21 cellular contexts compared by ENCODE assay signal in the genomic region with DNA sequence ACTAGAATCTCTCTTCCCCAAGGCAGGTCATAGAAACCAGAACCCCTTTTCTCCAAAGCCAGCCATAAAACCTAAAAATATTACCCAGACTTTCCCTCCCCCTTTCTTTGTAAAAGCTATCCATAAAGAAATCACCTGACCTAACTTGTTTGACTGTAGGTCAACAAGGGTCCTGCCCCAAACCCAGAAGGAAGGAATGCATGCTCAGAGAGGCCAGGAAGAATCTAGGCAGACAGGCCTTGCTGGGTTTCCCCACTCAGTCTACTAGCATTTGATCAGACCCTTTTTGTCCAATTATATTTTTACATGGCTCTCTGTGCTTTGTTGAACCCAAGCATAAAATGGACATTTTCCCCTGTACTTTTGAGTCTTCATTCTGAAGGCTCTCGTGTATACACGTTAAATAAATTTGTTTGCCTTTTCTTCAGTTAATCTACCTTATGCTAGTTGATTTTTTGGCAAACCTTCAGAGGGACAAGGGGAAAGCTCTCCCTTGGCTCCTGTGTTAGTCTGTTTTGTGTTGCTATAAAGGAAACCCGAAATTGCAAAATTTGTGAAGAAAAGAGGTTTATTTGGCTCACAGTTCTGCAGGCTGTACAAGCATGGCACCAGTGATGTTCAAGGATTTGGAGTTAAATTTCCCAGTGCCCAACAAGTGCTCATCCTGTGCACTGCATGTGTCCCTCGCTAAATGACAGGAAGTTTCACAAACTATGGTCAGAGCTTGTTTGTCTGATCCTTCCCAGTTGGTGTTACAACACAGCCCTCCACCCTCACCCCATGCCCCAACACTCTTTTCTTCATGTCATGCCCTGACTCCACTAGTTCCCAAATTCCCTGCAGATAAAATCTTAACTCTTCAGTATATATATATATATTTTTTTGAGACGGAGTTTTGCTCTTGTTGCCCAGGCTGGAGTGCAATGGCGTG. TPM values are rescaled to one million over a fixed set of nuclear protein-coding genes. Genes with fewer than 3 reads are reported as not detected.
DNase-seq lines count a peak whose midpoint lies in the region; ATAC-seq, FAIRE-seq and TF ChIP-seq lines count a peak whose summit lies in the region.
"Had no signal": no experiment of that assay in that cellular context is flagged by ENCODE, and none has a peak within 500 bp of the region (broad histone marks: within the 10 kb centered on the region; RNA-seq: fewer than 3 reads in every experiment).

No MANE protein-coding gene starts in this region.

- no peaks in the 10 kb centered on the region for H3K9me3 Mint-ChIP-seq in stimulated activated effector memory CD8-positive, alpha-beta T cell treated with anti-CD3 and anti-CD28 coated beads, Interleukin-12 subunit alpha, Interleukin-12 subunit beta, amount 100 ng/mL, for 72 hours
- H3K9me3 Mint-ChIP-seq: naive B cell had no signal

- H3K9me3 ChIP-seq in left ventricle myocardium inferior (replicated peaks), result no peaks in the 10 kb centered on the region
- H3K9me3 ChIP-seq in right lobe of liver, result no peaks in the 10 kb centered on the region
- H3K9me3 ChIP-seq: HAP-1, thoracic aorta had no signal

- no peak for DNase-seq in Right ventricle myocardium inferior (ENCODE audit: missing footprints)
- no peak for DNase-seq in left ventricle myocardium inferior
- DNase-seq in SKM-1 (lab: John Stamatoyannopoulos, UW; ENCODE audit: unreplicated experiment), result peak; percentile 45
- DNase-seq in right lobe of liver, result peak in 1 of 3 donors; percentile 46
- DNase-seq in medulla oblongata (ENCODE audit: extremely low spot score), result no peak
- DNase-seq in urothelium cell line (ENCODE audit: low spot score), result no peak
- DNase-seq in stimulated activated effector memory CD8-positive, alpha-beta T cell treated with anti-CD3 and anti-CD28 coated beads, Interleukin-12 subunit alpha, Interleukin-12 subunit beta, amount 100 ng/mL, for 72 hours (ENCODE audit: low spot score in 2 of 2), result no peak
- DNase-seq: activated CD4-positive, alpha-beta T cell treated with anti-CD3 and anti-CD28 coated beads for 48 hours; activated CD8-positive, alpha-beta memory T cell treated with anti-CD3 and anti-CD28 coated beads, Interleukin-2, amount 50 U/mL, for 4 hours; activated effector memory CD4-positive, alpha-beta T cell treated with anti-CD3 and anti-CD28 coated beads, Interleukin-2, amount 50 U/mL, for 16 hours; effector memory CD4-positive, alpha-beta T cell; glutamatergic neuron; naive B cell; NCI-H1436; NCI-H2171 had no signal

- peaks cover 18% of the 10 kb centered on the region for H3K4me1 Mint-ChIP-seq in stimulated activated effector memory CD8-positive, alpha-beta T cell treated with anti-CD3 and anti-CD28 coated beads, Interleukin-12 subunit alpha, Interleukin-12 subunit beta, amount 100 ng/mL, for 72 hours

- 69% methylated on average over 6 of the region's 6 CpGs for WGBS in right lobe of liver (ENCODE audit: insufficient coverage, low coverage, low lambda C conversion rate, missing lambda C conversion rate)

- H3K4me1 ChIP-seq in left ventricle myocardium inferior, result no peaks in the 10 kb centered on the region
- no peaks in the 10 kb centered on the region for H3K4me1 ChIP-seq in right lobe of liver

- no peaks in the 10 kb centered on the region for H3K27me3 ChIP-seq in left ventricle myocardium inferior (ENCODE audit: low read depth)
- no peaks in the 10 kb centered on the region for H3K27me3 ChIP-seq in right lobe of liver

- TF ChIP-seq CTCF in left ventricle myocardium inferior (IDR thresholded peaks at IDR 0.05; ENCODE audit: borderline replicate concordance) (no peak), right lobe of liver (IDR thresholded peaks at IDR 0.05) (no peak)

- H3K4me3 Mint-ChIP-seq in stimulated activated effector memory CD8-positive, alpha-beta T cell treated with anti-CD3 and anti-CD28 coated beads, Interleukin-12 subunit alpha, Interleukin-12 subunit beta, amount 100 ng/mL, for 72 hours, result no peak overlapping the region

- peak; percentile 72 for ATAC-seq in Right ventricle myocardium inferior
- peak; percentile 66 to 86 (median 72) for ATAC-seq in right lobe of liver
- no peak for ATAC-seq in GM18858 (IDR thresholded peaks at IDR 0.05; ENCODE audit: unreplicated experiment)
- ATAC-seq in stimulated activated effector memory CD8-positive, alpha-beta T cell treated with anti-CD3 and anti-CD28 coated beads, Interleukin-12 subunit alpha, Interleukin-12 subunit beta, amount 100 ng/mL, for 72 hours, result no peak
- ATAC-seq: SK-N-SH treated with all-trans-retinoic acid at 6 μM for 48 hours had no signal

- H3K36me3 ChIP-seq in left ventricle myocardium inferior (no peaks in the 10 kb centered on the region), right lobe of liver (no peaks in the 10 kb centered on the region)
- H3K36me3 ChIP-seq: HAP-1, thoracic aorta had no signal

- H3K36me3 Mint-ChIP-seq in stimulated activated effector memory CD8-positive, alpha-beta T cell treated with anti-CD3 and anti-CD28 coated beads, Interleukin-12 subunit alpha, Interleukin-12 subunit beta, amount 100 ng/mL, for 72 hours, result no peaks in the 10 kb centered on the region
- H3K36me3 Mint-ChIP-seq: naive B cell had no signal

- H3K4me3 ChIP-seq in left ventricle myocardium inferior (no peak overlapping the region), right lobe of liver (no peak overlapping the region)
- H3K4me3 ChIP-seq: HAP-1, thoracic aorta had no signal

- no peak overlapping the region for H3K27ac Mint-ChIP-seq in stimulated activated effector memory CD8-positive, alpha-beta T cell treated with anti-CD3 and anti-CD28 coated beads, Interleukin-12 subunit alpha, Interleukin-12 subunit beta, amount 100 ng/mL, for 72 hours
- H3K27ac Mint-ChIP-seq: progenitor cell of endocrine pancreas had no signal

- H3K27ac ChIP-seq in left ventricle myocardium inferior (replicated peaks) (no peak overlapping the region), right lobe of liver (no peak overlapping the region)
- H3K27ac ChIP-seq: KMS-11, thoracic aorta had no signal

- TF ChIP-seq POLR2A in right lobe of liver (IDR thresholded peaks at IDR 0.05), result no peak

- FAIRE-seq in urothelium cell line (lab: Jason Lieb, UNC), result no peak

- intact Hi-C loops in Right ventricle myocardium inferior (cut with DNase I) (no loop called here), left ventricle myocardium inferior (cut with micrococcal nuclease) (no loop called here), right lobe of liver (cut with DNase I) (no loop called here)

RNA-seq across cellular contexts. Expression of a gene that starts 14.2 kb away (rescaled TPM):
- 123 TPM for total RNA-seq in Right ventricle myocardium inferior
- 102 TPM for total RNA-seq in left ventricle myocardium inferior
- 10 to 100 TPM in 3 of 6 experiments, 1 to 10 TPM in 3; 5.8 to 27.3 (median 10.6) TPM for total RNA-seq in right lobe of liver

Comparison
In these comparisons a context has a peak if more than half of its experiments do, and no peak if none do; other contexts are left out.
1. ATAC-seq: peak in Right ventricle myocardium inferior (single experiment) and right lobe of liver (4 of 4); none in GM18858 (single experiment) and stimulated activated effector memory CD8-positive, alpha-beta T cell treated with anti-CD3 and anti-CD28 coated beads, Interleukin-12 subunit alpha, Interleukin-12 subunit beta, amount 100 ng/mL, for 72 hours (single experiment).